ENCODE assay signal across 19 cellular contexts in genomic region chr21:31725202-31725840, GRCh38. TPM values are rescaled to one million over a fixed set of nuclear protein-coding genes. Genes with fewer than 3 reads are reported as not detected.
A peak's percentile ranks its signal among the peaks of the same experiment; 100 is the strongest.
DNase-seq lines count a peak whose midpoint lies in the region; ATAC-seq and TF ChIP-seq lines count a peak whose summit lies in the region.
"Had no signal": no experiment of that assay in that cellular context is flagged by ENCODE, and none has a peak within 500 bp of the region (broad histone marks: within the 10 kb centered on the region; RNA-seq: fewer than 3 reads in every experiment).

No MANE protein-coding gene starts in this region.

- H3K9me3 Mint-ChIP-seq in activated naive CD4-positive, alpha-beta T cell treated with anti-CD3 and anti-CD28 coated beads, Interleukin-2, amount 50 U/mL, for 72 hours: no peaks in the 10 kb centered on the region
- no peaks in the 10 kb centered on the region for H3K9me3 Mint-ChIP-seq in effector memory CD8-positive, alpha-beta T cell

- H3K4me1 Mint-ChIP-seq in effector memory CD8-positive, alpha-beta T cell (ENCODE audit: low read depth in 2 of 2): peaks cover 30 to 52% of the 10 kb centered on the region in 2 donors

- peaks cover 6% of the 10 kb centered on the region; the same call in 1 of the 2 replicates for H3K9me3 ChIP-seq in OCI-LY7 (ENCODE audit: low read length)
- H3K9me3 ChIP-seq: breast epithelium, gastrocnemius medialis, left lung, sigmoid colon had no signal

- no peaks in the 10 kb centered on the region for H3K9me2 ChIP-seq in OCI-LY7 (ENCODE audit: insufficient read depth, low read length)

- peaks cover 60% of the 10 kb centered on the region for H4K20me1 ChIP-seq in OCI-LY7 (ENCODE audit: insufficient read depth, low read length)

- peaks cover 100% of the 10 kb centered on the region for H3K79me2 ChIP-seq in OCI-LY7 (ENCODE audit: insufficient read depth, low read depth, low read length)

- TF ChIP-seq POLR2A in GM18505 (IDR thresholded peaks at IDR 0.05; ENCODE audit: borderline replicate concordance, extremely low read depth, insufficient read depth, insufficient read length): no peak

- H3K27ac ChIP-seq in OCI-LY7 (ENCODE audit: low read depth, low read length, poor library complexity, severe bottlenecking): no peak overlapping the region
- H3K27ac ChIP-seq: breast epithelium, gastrocnemius medialis, left lung, sigmoid colon had no signal

- no peak for TF ChIP-seq CTCF in OCI-LY7 (conservative IDR thresholded peaks at IDR 0.05; ENCODE audit: low read length)

- no TSS peak for BruUV-seq in OCI-LY7 (replicated peaks; lab: Mats Ljungman, UMichigan)

- H3K27ac Mint-ChIP-seq in activated naive CD4-positive, alpha-beta T cell treated with anti-CD3 and anti-CD28 coated beads, Interleukin-2, amount 50 U/mL, for 72 hours: peak overlapping the region in 1 of 2 donors; percentile 34
- H3K27ac Mint-ChIP-seq in effector memory CD8-positive, alpha-beta T cell: no peak overlapping the region

- H3K36me3 ChIP-seq in OCI-LY7 (ENCODE audit: insufficient read depth, low read length): peaks cover 87% of the 10 kb centered on the region
- H3K36me3 ChIP-seq: breast epithelium, gastrocnemius medialis, sigmoid colon had no signal

- no peak overlapping the region for H3K4me3 ChIP-seq in OCI-LY7 (ENCODE audit: low read depth, low read length, poor library complexity, severe bottlenecking)
- H3K4me3 ChIP-seq: breast epithelium, gastrocnemius medialis, left lung, sigmoid colon had no signal

- H2AFZ ChIP-seq in OCI-LY7 (ENCODE audit: low read length): no peak overlapping the region

- peak; percentile 89 to 92 for ATAC-seq in activated naive CD4-positive, alpha-beta T cell treated with anti-CD3 and anti-CD28 coated beads, Interleukin-2, amount 50 U/mL, for 72 hours
- no peak for ATAC-seq in effector memory CD8-positive, alpha-beta T cell (replicated peaks)
- ATAC-seq in GM18505 (IDR thresholded peaks at IDR 0.05; ENCODE audit: unreplicated experiment) (no peak), GM19467 (IDR thresholded peaks at IDR 0.05; ENCODE audit: unreplicated experiment) (no peak)
- ATAC-seq: gastrocnemius medialis, left lung had no signal

- CTCF ChIA-PET in OCI-LY7 (lab: Charles Lee; ENCODE audit: unreplicated experiment): no interaction called here

- peaks cover 0 to 6% of the 10 kb centered on the region in 2 donors for H3K36me3 Mint-ChIP-seq in activated naive CD4-positive, alpha-beta T cell treated with anti-CD3 and anti-CD28 coated beads, Interleukin-2, amount 50 U/mL, for 72 hours
- peaks cover 7% of the 10 kb centered on the region for H3K36me3 Mint-ChIP-seq in effector memory CD8-positive, alpha-beta T cell (ENCODE audit: insufficient read depth)

- no peaks in the 10 kb centered on the region for H3K27me3 Mint-ChIP-seq in effector memory CD8-positive, alpha-beta T cell

- peak overlapping the region; percentile 2 to 51 for H3K4me3 Mint-ChIP-seq in effector memory CD8-positive, alpha-beta T cell

- peaks cover 42% of the 10 kb centered on the region for H3K4me1 ChIP-seq in OCI-LY7 (ENCODE audit: insufficient read depth, low read length, poor library complexity, severe bottlenecking)

- H3K4me2 ChIP-seq in OCI-LY7 (ENCODE audit: low read length): peak overlapping the region; percentile 21; the same call in 1 of the 2 replicates

- intact Hi-C loops in OCI-LY7 (cut with micrococcal nuclease; ENCODE audit: unreplicated experiment): no loop called here

- DNase-seq in activated naive CD4-positive, alpha-beta T cell treated with anti-CD3 and anti-CD28 coated beads, Interleukin-2, amount 50 U/mL, for 72 hours (ENCODE audit: low spot score in 2 of 2): no peak
- no peak for DNase-seq in activated naive CD4-positive, alpha-beta T cell (lab: John Stamatoyannopoulos, UW)
- no peak for DNase-seq in OCI-LY7 (ENCODE audit: low spot score)
- no peak for DNase-seq in effector memory CD8-positive, alpha-beta T cell
- DNase-seq in GDM1 (lab: John Stamatoyannopoulos, UW): no peak
- DNase-seq in NCI-H82 treated with DMSO at 0.1 percent for 48 hours (lab: John Stamatoyannopoulos, UW; ENCODE audit: unreplicated experiment): no peak
- DNase-seq: activated naive CD4-positive, alpha-beta T cell treated with anti-CD3 and anti-CD28 coated beads, Interleukin-2, amount 50 U/mL, for 16 hours; COR-L47; gastrocnemius medialis; Kasumi-1; left lung; NCI-H1105 treated with DMSO at 0.1 percent for 48 hours; NCI-H2171 treated with DMSO at 0.1 percent for 48 hours; NCI-H82; sigmoid colon; SW 1271 had no signal

- POLR2A ChIA-PET in OCI-LY7 (lab: Charles Lee): no interaction called here

RNA-seq across cellular contexts. Expression of gene SCAF4, which starts 6.6 kb away (rescaled TPM):
- total RNA-seq in activated naive CD4-positive, alpha-beta T cell treated with anti-CD3 and anti-CD28 coated beads, Interleukin-2, amount 50 U/mL, for 72 hours: 10 to 100 TPM; 41.9 to 43.9 TPM
- 22.5 and 25.9 TPM in 2 replicates for total RNA-seq in OCI-LY7 (2014; rRNA removed; shearing (Covaris generic))
- total RNA-seq in OCI-LY7 (2022): 87.3 and 111 TPM in 2 replicates

Comparison
In these comparisons a context has a peak if more than half of its experiments do, and no peak if none do; other contexts are left out.
1. ATAC-seq: peak in activated naive CD4-positive, alpha-beta T cell treated with anti-CD3 and anti-CD28 coated beads, Interleukin-2, amount 50 U/mL, for 72 hours (2 of 2); none in effector memory CD8-positive, alpha-beta T cell (single experiment), GM18505 (single experiment) and GM19467 (single experiment).